1 cellular context compared by ENCODE assay signal in genomic region chr14:73949752-73950734, GRCh38.
A peak's percentile ranks its signal among the peaks of the same experiment; 100 is the strongest.
TF ChIP-seq lines count a peak whose summit lies in the region.

TSS of gene COQ6 (plus strand) at chr14:73950302. CDS start at chr14:73950333, 31 bp downstream.
TSS of gene FAM161B (minus strand) at chr14:73950094. CDS start at chr14:73950026, 68 bp downstream.

TF ChIP-seq in HepG2, 621 proteins besides CTCF, POLR2A, EP300 and RAD21 (continued from another document and continues in another):
- TF ChIP-seq, protein P1, sequence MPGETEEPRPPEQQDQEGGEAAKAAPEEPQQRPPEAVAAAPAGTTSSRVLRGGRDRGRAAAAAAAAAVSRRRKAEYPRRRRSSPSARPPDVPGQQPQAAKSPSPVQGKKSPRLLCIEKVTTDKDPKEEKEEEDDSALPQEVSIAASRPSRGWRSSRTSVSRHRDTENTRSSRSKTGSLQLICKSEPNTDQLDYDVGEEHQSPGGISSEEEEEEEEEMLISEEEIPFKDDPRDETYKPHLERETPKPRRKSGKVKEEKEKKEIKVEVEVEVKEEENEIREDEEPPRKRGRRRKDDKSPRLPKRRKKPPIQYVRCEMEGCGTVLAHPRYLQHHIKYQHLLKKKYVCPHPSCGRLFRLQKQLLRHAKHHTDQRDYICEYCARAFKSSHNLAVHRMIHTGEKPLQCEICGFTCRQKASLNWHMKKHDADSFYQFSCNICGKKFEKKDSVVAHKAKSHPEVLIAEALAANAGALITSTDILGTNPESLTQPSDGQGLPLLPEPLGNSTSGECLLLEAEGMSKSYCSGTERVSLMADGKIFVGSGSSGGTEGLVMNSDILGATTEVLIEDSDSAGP (CRISPR knock-in tag; IDR thresholded peaks at IDR 0.05; ENCODE audit: borderline replicate concordance), result peak; percentile 82; the same call in 1 of the 2 replicates
- TF ChIP-seq KAT7 (CRISPR knock-in tag; IDR thresholded peaks at IDR 0.05; ENCODE audit: borderline replicate concordance), result no peak
- peak; percentile 76 for TF ChIP-seq ZNF18 (CRISPR knock-in tag; IDR thresholded peaks at IDR 0.05; ENCODE audit: insufficient replicate concordance)
- TF ChIP-seq ZNF749 (CRISPR knock-in tag; IDR thresholded peaks at IDR 0.05; ENCODE audit: borderline replicate concordance), result peak; percentile 62; the same call in 1 of the 2 replicates
- TF ChIP-seq NR1H2 (CRISPR knock-in tag; IDR thresholded peaks at IDR 0.05; ENCODE audit: borderline replicate concordance, low read depth), result peak; percentile 80
- TF ChIP-seq, protein P2, sequence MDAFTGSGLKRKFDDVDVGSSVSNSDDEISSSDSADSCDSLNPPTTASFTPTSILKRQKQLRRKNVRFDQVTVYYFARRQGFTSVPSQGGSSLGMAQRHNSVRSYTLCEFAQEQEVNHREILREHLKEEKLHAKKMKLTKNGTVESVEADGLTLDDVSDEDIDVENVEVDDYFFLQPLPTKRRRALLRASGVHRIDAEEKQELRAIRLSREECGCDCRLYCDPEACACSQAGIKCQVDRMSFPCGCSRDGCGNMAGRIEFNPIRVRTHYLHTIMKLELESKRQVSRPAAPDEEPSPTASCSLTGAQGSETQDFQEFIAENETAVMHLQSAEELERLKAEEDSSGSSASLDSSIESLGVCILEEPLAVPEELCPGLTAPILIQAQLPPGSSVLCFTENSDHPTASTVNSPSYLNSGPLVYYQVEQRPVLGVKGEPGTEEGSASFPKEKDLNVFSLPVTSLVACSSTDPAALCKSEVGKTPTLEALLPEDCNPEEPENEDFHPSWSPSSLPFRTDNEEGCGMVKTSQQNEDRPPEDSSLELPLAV (CRISPR knock-in tag; conservative IDR thresholded peaks at IDR 0.05; ENCODE audit: low read depth), result no peak
- peak; percentile 88; the same call in 1 of the 2 replicates for TF ChIP-seq KDM5B (CRISPR knock-in tag; IDR thresholded peaks at IDR 0.05; ENCODE audit: borderline replicate concordance)
- TF ChIP-seq ZNF788 (CRISPR knock-in tag; IDR thresholded peaks at IDR 0.05; ENCODE audit: borderline replicate concordance), result peak; percentile 88; the same call in 1 of the 2 replicates
- TF ChIP-seq ZNF484 (CRISPR knock-in tag; IDR thresholded peaks at IDR 0.05; ENCODE audit: borderline replicate concordance, low read depth), result no peak
- TF ChIP-seq, protein P3, sequence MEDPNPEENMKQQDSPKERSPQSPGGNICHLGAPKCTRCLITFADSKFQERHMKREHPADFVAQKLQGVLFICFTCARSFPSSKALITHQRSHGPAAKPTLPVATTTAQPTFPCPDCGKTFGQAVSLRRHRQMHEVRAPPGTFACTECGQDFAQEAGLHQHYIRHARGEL (CRISPR knock-in tag; IDR thresholded peaks at IDR 0.05), result no peak
- TF ChIP-seq, protein P4, sequence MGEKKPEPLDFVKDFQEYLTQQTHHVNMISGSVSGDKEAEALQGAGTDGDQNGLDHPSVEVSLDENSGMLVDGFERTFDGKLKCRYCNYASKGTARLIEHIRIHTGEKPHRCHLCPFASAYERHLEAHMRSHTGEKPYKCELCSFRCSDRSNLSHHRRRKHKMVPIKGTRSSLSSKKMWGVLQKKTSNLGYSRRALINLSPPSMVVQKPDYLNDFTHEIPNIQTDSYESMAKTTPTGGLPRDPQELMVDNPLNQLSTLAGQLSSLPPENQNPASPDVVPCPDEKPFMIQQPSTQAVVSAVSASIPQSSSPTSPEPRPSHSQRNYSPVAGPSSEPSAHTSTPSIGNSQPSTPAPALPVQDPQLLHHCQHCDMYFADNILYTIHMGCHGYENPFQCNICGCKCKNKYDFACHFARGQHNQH (CRISPR knock-in tag; IDR thresholded peaks at IDR 0.05), result peak; percentile 43; the same call in 1 of the 2 replicates
- no peak for TF ChIP-seq IKZF4 (CRISPR knock-in tag; IDR thresholded peaks at IDR 0.05; ENCODE audit: borderline replicate concordance, low read depth, not compliant biosample characterization)
- TF ChIP-seq ZNF318 (CRISPR knock-in tag; IDR thresholded peaks at IDR 0.05), result no peak
- no peak; the same call in none of the 2 replicates for TF ChIP-seq HDAC2 (CRISPR knock-in tag; IDR thresholded peaks at IDR 0.05)
- TF ChIP-seq GABPA (IDR thresholded peaks at IDR 0.05; ENCODE audit: low read depth, low read length), result peak; percentile 71
- peak; percentile 93 for TF ChIP-seq GABPA (CRISPR knock-in tag; IDR thresholded peaks at IDR 0.05; ENCODE audit: low read depth)
- TF ChIP-seq CEBPG (CRISPR knock-in tag; IDR thresholded peaks at IDR 0.05), result peak; percentile 31; the same call in 1 of the 2 replicates
- no peak for TF ChIP-seq ZNF720 (CRISPR knock-in tag; IDR thresholded peaks at IDR 0.05)
- TF ChIP-seq KDM5A (IDR thresholded peaks at IDR 0.05; ENCODE audit: borderline replicate concordance, low read length), result 0 out of 2 replicates have a peak, but pooled peaks have one; percentile 39
- TF ChIP-seq ZNF607 (CRISPR knock-in tag; IDR thresholded peaks at IDR 0.05; ENCODE audit: borderline replicate concordance), result peak; percentile 76; the same call in 1 of the 2 replicates
- no peak for TF ChIP-seq NFE2L2 (IDR thresholded peaks at IDR 0.05; ENCODE audit: low read length)
- TF ChIP-seq, protein P5, sequence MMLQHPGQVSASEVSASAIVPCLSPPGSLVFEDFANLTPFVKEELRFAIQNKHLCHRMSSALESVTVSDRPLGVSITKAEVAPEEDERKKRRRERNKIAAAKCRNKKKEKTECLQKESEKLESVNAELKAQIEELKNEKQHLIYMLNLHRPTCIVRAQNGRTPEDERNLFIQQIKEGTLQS (CRISPR knock-in tag; IDR thresholded peaks at IDR 0.05), result no peak
- peak; percentile 64; the same call in 1 of the 2 replicates for TF ChIP-seq MAZ (IDR thresholded peaks at IDR 0.05; ENCODE audit: borderline replicate concordance, low read depth, low read length)
- peak; percentile 85 for TF ChIP-seq MAZ (CRISPR knock-in tag; IDR thresholded peaks at IDR 0.05; ENCODE audit: low read depth)
- TF ChIP-seq TMF1 (CRISPR knock-in tag; IDR thresholded peaks at IDR 0.05; ENCODE audit: low read depth), result peak; percentile 83
- no peak for TF ChIP-seq TBX3 (IDR thresholded peaks at IDR 0.05; ENCODE audit: borderline replicate concordance)
- TF ChIP-seq DMAP1 (CRISPR knock-in tag; IDR thresholded peaks at IDR 0.05), result peak; percentile 96
- no peak; the same call in 1 of the 2 replicates for TF ChIP-seq E2F2 (CRISPR knock-in tag; IDR thresholded peaks at IDR 0.05; ENCODE audit: borderline replicate concordance)
- no peak for TF ChIP-seq MAFF (IDR thresholded peaks at IDR 0.05; ENCODE audit: low read depth, low read length)
- peak; percentile 84 for TF ChIP-seq ELF4 (CRISPR knock-in tag; IDR thresholded peaks at IDR 0.05; ENCODE audit: borderline replicate concordance)
- TF ChIP-seq TP53 (CRISPR knock-in tag; conservative IDR thresholded peaks at IDR 0.05), result no peak
- TF ChIP-seq, protein P6, sequence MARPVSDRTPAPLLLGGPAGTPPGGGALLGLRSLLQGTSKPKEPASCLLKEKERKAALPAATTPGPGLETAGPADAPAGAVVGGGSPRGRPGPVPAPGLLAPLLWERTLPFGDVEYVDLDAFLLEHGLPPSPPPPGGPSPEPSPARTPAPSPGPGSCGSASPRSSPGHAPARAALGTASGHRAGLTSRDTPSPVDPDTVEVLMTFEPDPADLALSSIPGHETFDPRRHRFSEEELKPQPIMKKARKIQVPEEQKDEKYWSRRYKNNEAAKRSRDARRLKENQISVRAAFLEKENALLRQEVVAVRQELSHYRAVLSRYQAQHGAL (CRISPR knock-in tag; IDR thresholded peaks at IDR 0.05; ENCODE audit: not compliant biosample characterization), result no peak
- TF ChIP-seq, protein P7, sequence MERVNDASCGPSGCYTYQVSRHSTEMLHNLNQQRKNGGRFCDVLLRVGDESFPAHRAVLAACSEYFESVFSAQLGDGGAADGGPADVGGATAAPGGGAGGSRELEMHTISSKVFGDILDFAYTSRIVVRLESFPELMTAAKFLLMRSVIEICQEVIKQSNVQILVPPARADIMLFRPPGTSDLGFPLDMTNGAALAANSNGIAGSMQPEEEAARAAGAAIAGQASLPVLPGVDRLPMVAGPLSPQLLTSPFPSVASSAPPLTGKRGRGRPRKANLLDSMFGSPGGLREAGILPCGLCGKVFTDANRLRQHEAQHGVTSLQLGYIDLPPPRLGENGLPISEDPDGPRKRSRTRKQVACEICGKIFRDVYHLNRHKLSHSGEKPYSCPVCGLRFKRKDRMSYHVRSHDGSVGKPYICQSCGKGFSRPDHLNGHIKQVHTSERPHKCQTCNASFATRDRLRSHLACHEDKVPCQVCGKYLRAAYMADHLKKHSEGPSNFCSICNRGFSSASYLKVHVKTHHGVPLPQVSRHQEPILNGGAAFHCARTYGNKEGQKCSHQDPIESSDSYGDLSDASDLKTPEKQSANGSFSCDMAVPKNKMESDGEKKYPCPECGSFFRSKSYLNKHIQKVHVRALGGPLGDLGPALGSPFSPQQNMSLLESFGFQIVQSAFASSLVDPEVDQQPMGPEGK (CRISPR knock-in tag; IDR thresholded peaks at IDR 0.05), result peak; percentile 96
- peak; percentile 65 for TF ChIP-seq MED8 (CRISPR knock-in tag; IDR thresholded peaks at IDR 0.05; ENCODE audit: insufficient replicate concordance)
- peak; percentile 21; the same call in 1 of the 2 replicates for TF ChIP-seq THRA (CRISPR knock-in tag; IDR thresholded peaks at IDR 0.05; ENCODE audit: borderline replicate concordance)
- no peak for TF ChIP-seq ZNF570 (CRISPR knock-in tag; IDR thresholded peaks at IDR 0.05; ENCODE audit: borderline replicate concordance)
- TF ChIP-seq SRSF1 (optimal IDR thresholded peaks at IDR 0.05; ENCODE audit: low read depth, low read length), result peak; percentile 55
